ENCODE assay signal across 19 cellular contexts in genomic region chr5:153569036-153569435, GRCh38.
A peak's percentile ranks its signal among the peaks of the same experiment; 100 is the strongest.
DNase-seq lines count a peak whose midpoint lies in the region; ATAC-seq and TF ChIP-seq lines count a peak whose summit lies in the region.
"Had no signal": no experiment of that assay in that cellular context is flagged by ENCODE, and none has a peak within 500 bp of the region (broad histone marks: within the 10 kb centered on the region; RNA-seq: fewer than 3 reads in every experiment).

No MANE protein-coding gene starts in this region.

- no peak for ATAC-seq in activated CD4-positive, CD25-positive, alpha-beta regulatory T cell treated with anti-CD3 and anti-CD28 coated beads, Interleukin-2, amount 50 U/mL, for 24 hours
- no peak for ATAC-seq in activated naive CD4-positive, alpha-beta T cell treated with anti-CD3 and anti-CD28 coated beads, Interleukin-2, amount 50 U/mL, for 72 hours
- ATAC-seq: PC-3 had no signal

- H2BK120ac ChIP-seq in mesendoderm (ENCODE audit: low read depth, low read length): no peak overlapping the region

- in situ Hi-C loops in brain microvascular endothelial cell (cut with HindIII; ENCODE audit: low pct_ligation_motif_present, low sequenced_read_pairs): no loop called here

- H2BK5ac ChIP-seq in mesendoderm (ENCODE audit: low read length): no peak overlapping the region

- DNase-seq in AG08395 (ENCODE audit: low spot score) (peak; percentile 16), GM03348 (ENCODE audit: low spot score) (peak; percentile 15), ascending aorta (ENCODE audit: low spot score in 2 of 2) (no peak), mesendoderm (no peak), brain microvascular endothelial cell (no peak), HK-2 (ENCODE audit: unreplicated experiment) (no peak)
- DNase-seq in activated naive CD4-positive, alpha-beta T cell treated with anti-CD3 and anti-CD28 coated beads, Interleukin-2, amount 50 U/mL, for 72 hours (ENCODE audit: low spot score in 2 of 2): no peak
- DNase-seq: CD4-positive, alpha-beta memory T cell; DMS153; Karpas-422; MM.1S; NCI-H1105; NCI-H510A; PC-3; RPMI8226; SHP77 treated with DMSO at 0.1 percent for 48 hours; SK-N-SH had no signal

- peaks cover 0 to 39% of the 10 kb centered on the region in 2 donors for H3K4me1 ChIP-seq in ascending aorta
- no peaks in the 10 kb centered on the region for H3K4me1 ChIP-seq in mesendoderm (ENCODE audit: control insufficient read depth, low read depth, low read length)
- H3K4me1 ChIP-seq: BLaER1 had no signal

- no CpG with 5 or more reads among the region's 1 CpG for WGBS in mesendoderm (ENCODE audit: extremely low coverage, insufficient coverage, low lambda C conversion rate)

- H3K4me2 ChIP-seq in mesendoderm (ENCODE audit: low read length): no peak overlapping the region
- H3K4me2 ChIP-seq: BLaER1, SK-N-SH had no signal

- peak overlapping the region; percentile 12 for H2BK15ac ChIP-seq in mesendoderm (replicated peaks; ENCODE audit: low read depth)

- no peak overlapping the region for H4K5ac ChIP-seq in mesendoderm (ENCODE audit: low read length)

- H3K27me3 ChIP-seq in ascending aorta: no peaks in the 10 kb centered on the region
- no peaks in the 10 kb centered on the region for H3K27me3 ChIP-seq in mesendoderm (ENCODE audit: insufficient read depth, low read length, poor library complexity)
- no peaks in the 10 kb centered on the region for H3K27me3 ChIP-seq in brain microvascular endothelial cell (replicated peaks)
- H3K27me3 ChIP-seq: BLaER1 had no signal

- no peaks in the 10 kb centered on the region for H3K79me2 ChIP-seq in mesendoderm (ENCODE audit: control insufficient read depth, insufficient read depth, low read length)

- peak overlapping the region; percentile 68 to 81 for H3K27ac ChIP-seq in ascending aorta
- no peak overlapping the region for H3K27ac ChIP-seq in mesendoderm (ENCODE audit: low read depth, low read length)
- no peak overlapping the region for H3K27ac ChIP-seq in brain microvascular endothelial cell
- H3K27ac ChIP-seq: BLaER1 had no signal

- H3K27ac Mint-ChIP-seq in activated naive CD4-positive, alpha-beta T cell treated with anti-CD3 and anti-CD28 coated beads, Interleukin-2, amount 50 U/mL, for 72 hours: no peak overlapping the region

- no peak overlapping the region for H3K56ac ChIP-seq in mesendoderm (ENCODE audit: low read length)

- H2AK5ac ChIP-seq in mesendoderm (ENCODE audit: low read length): no peak overlapping the region

- no peaks in the 10 kb centered on the region for H3K9me3 ChIP-seq in ascending aorta
- H3K9me3 ChIP-seq: BLaER1, SK-N-SH had no signal

- H3K9me3 Mint-ChIP-seq in activated naive CD4-positive, alpha-beta T cell treated with anti-CD3 and anti-CD28 coated beads, Interleukin-2, amount 50 U/mL, for 72 hours: peaks cover 6 to 9% of the 10 kb centered on the region in 2 donors

- no peak overlapping the region for H3K4ac ChIP-seq in mesendoderm (ENCODE audit: low read depth, low read length)

- H3K79me1 ChIP-seq in mesendoderm (ENCODE audit: low read length): no peaks in the 10 kb centered on the region

- H4K8ac ChIP-seq in mesendoderm (ENCODE audit: low read depth, low read length): no peak overlapping the region

- H3K4me3 ChIP-seq in ascending aorta (no peak overlapping the region), mesendoderm (ENCODE audit: low read length) (no peak overlapping the region), brain microvascular endothelial cell (ENCODE audit: low read depth, low read length) (no peak overlapping the region)
- H3K4me3 ChIP-seq: BLaER1 had no signal

- no peak overlapping the region for H3K23ac ChIP-seq in mesendoderm (ENCODE audit: low read length)

- no peaks in the 10 kb centered on the region for H3K36me3 Mint-ChIP-seq in activated naive CD4-positive, alpha-beta T cell treated with anti-CD3 and anti-CD28 coated beads, Interleukin-2, amount 50 U/mL, for 72 hours
- H3K36me3 Mint-ChIP-seq: CD4-positive, alpha-beta memory T cell had no signal

- intact Hi-C loops in ascending aorta (cut with DNase I): loop anchor here (5.0 to 10.0 kb wide), 2 partner anchors 386 to 932 kb away; no protein-coding TSS in a partner anchor

- no peak overlapping the region for H3K18ac ChIP-seq in mesendoderm (ENCODE audit: low read length)

- TF ChIP-seq CTCF in ascending aorta (IDR thresholded peaks at IDR 0.05) (no peak), brain microvascular endothelial cell (IDR thresholded peaks at IDR 0.05; ENCODE audit: low read depth, low read length, missing control alignments) (no peak)

- no peak overlapping the region for H3K9ac ChIP-seq in mesendoderm (ENCODE audit: low read length)
- H3K9ac ChIP-seq: BLaER1, SK-N-SH had no signal

- no peaks in the 10 kb centered on the region for H3K36me3 ChIP-seq in ascending aorta
- no peaks in the 10 kb centered on the region for H3K36me3 ChIP-seq in mesendoderm (ENCODE audit: control insufficient read depth, insufficient read depth, low read length)
- no peaks in the 10 kb centered on the region for H3K36me3 ChIP-seq in brain microvascular endothelial cell (replicated peaks)
- H3K36me3 ChIP-seq: BLaER1 had no signal

Comparison
In these comparisons a context has a peak if more than half of its experiments do, and no peak if none do; other contexts are left out.
1. DNase-seq: peak in AG08395 (single experiment) and GM03348 (single experiment); none in ascending aorta (0 of 2), mesendoderm (single experiment), brain microvascular endothelial cell (single experiment), HK-2 (single experiment) and activated naive CD4-positive, alpha-beta T cell treated with anti-CD3 and anti-CD28 coated beads, Interleukin-2, amount 50 U/mL, for 72 hours (0 of 2).
2. H3K27ac ChIP-seq: peak in ascending aorta (2 of 2); none in mesendoderm (single experiment) and brain microvascular endothelial cell (single experiment).